In genomic region chr10:13352519-13352918, GRCh38 we compare ENCODE assay signal across 8 cellular contexts.
DNase-seq lines count a peak whose midpoint lies in the region; TF ChIP-seq lines count a peak whose summit lies in the region.
"Had no signal": no experiment of that assay in that cellular context is flagged by ENCODE, and none has a peak within 500 bp of the region (broad histone marks: within the 10 kb centered on the region; RNA-seq: fewer than 3 reads in every experiment).

No MANE protein-coding gene starts in this region.

- H4K20me1 ChIP-seq in DOHH2 (ENCODE audit: control insufficient read depth, insufficient read depth, low read depth, low read length): no peaks in the 10 kb centered on the region

- DNase-seq in GM13977 (ENCODE audit: low spot score): peak; percentile 53
- peak; percentile 39 for DNase-seq in OCI-M1 (lab: John Stamatoyannopoulos, UW)
- DNase-seq in iPS-NIHi7 (ENCODE audit: extremely low spot score): peak; percentile 75
- DNase-seq in NCI-H1694 (lab: John Stamatoyannopoulos, UW): no peak
- DNase-seq in NCI-H1092 (lab: John Stamatoyannopoulos, UW): no peak
- DNase-seq in NCI-H748 treated with DMSO at 0.1 percent for 48 hours (lab: John Stamatoyannopoulos, UW): no peak
- DNase-seq: stimulated activated CD4-positive, alpha-beta T cell treated with anti-CD3 and anti-CD28 coated beads, Interleukin-4, amount 100 ng/mL, for 1 hour had no signal

- TF ChIP-seq CTCF in DOHH2 (IDR thresholded peaks at IDR 0.05; ENCODE audit: low read depth, low read length, poor library complexity, severe bottlenecking) (peak; percentile 52), GM13977 (IDR thresholded peaks at IDR 0.05; ENCODE audit: extremely low read depth, insufficient read depth, missing control alignments) (peak; percentile 64)

- no peak overlapping the region for H3K27ac ChIP-seq in DOHH2 (ENCODE audit: low read depth, low read length)

- peaks cover 56% of the 10 kb centered on the region for H3K27me3 ChIP-seq in DOHH2 (ENCODE audit: control insufficient read depth, low read length)

- H3K9me3 ChIP-seq in DOHH2 (ENCODE audit: control insufficient read depth, insufficient read depth, low read length): no peaks in the 10 kb centered on the region

- H3K36me3 ChIP-seq in DOHH2 (ENCODE audit: control insufficient read depth, low read length): no peaks in the 10 kb centered on the region

- H3K4me1 ChIP-seq in DOHH2 (ENCODE audit: control insufficient read depth, low read length): peaks cover 29% of the 10 kb centered on the region

- in situ Hi-C loops in GM13977 (cut with MboI; ENCODE audit: low pct_unique_long_range_greater_than_20kb, low sequenced_read_pairs, unreplicated experiment): no loop called here

- H3K9me2 ChIP-seq in DOHH2 (replicated peaks; ENCODE audit: control insufficient read depth, low read length): no peaks in the 10 kb centered on the region

- H3K4me3 ChIP-seq in DOHH2 (ENCODE audit: low read length): no peak overlapping the region

- no peak overlapping the region for H3K4me2 ChIP-seq in DOHH2 (ENCODE audit: low read length)

- H3F3A ChIP-seq in DOHH2 (ENCODE audit: control insufficient read depth, insufficient read depth): no peaks in the 10 kb centered on the region

- no peaks in the 10 kb centered on the region; the same call in 1 of the 2 replicates for H3K79me2 ChIP-seq in DOHH2 (ENCODE audit: control insufficient read depth, low read length)

Comparison
In these comparisons a context has a peak if more than half of its experiments do, and no peak if none do; other contexts are left out.
1. DNase-seq: peak in GM13977 (single experiment), OCI-M1 (single experiment) and iPS-NIHi7 (single experiment); none in NCI-H1694 (single experiment), NCI-H1092 (single experiment) and NCI-H748 treated with DMSO at 0.1 percent for 48 hours (single experiment).